ENCODE assay signal across 7 cellular contexts in the genomic region with DNA sequence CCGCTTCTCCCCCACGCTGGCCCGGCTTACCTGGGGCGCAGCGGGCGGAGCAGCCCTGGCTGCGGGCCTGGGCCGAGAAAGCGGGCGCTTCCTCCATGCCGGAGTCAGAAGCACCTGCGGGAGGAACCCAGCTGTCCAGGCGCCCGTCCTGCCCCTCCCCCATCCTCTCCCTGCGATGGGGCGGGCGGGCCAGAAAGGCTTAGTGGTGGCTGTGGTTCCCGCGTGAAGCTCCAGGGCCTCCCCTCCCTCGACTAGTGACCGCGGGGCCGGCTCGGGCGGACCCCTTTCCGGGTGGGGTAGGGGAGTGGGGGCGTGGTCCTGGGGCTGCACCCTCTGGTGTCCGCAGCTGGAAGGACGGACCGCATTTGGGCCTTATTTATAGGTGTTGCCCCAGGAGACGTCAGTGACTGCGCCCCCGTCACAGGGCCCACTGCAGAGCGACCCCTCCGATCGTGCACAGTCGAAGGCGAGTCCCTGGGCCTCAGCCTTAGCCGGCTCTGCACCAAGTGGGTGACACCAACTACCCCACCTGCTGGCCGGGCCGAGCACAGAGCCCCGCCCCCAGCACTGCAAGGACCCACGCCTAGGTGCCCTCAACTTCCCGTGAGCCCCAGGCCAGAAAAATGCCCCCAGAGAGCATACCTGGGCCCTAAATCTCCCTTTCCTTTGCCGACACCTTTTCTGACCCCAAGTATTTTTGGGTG.
DNase-seq lines count a peak whose midpoint lies in the region; ATAC-seq, FAIRE-seq and TF ChIP-seq lines count a peak whose summit lies in the region.
"Not testable (repeated sequence)": the region's sequence is repeated elsewhere in the genome, so short reads cannot be mapped to it uniquely, and the experiment has no call there.

No MANE protein-coding gene starts in this region.

- ATAC-seq in HCT116: peak; percentile 41
- ATAC-seq in activated naive CD8-positive, alpha-beta T cell treated with anti-CD3 and anti-CD28 coated beads, Interleukin-2, amount 10 ng/mL, durations not matched to agents 7 days and 5 days (ENCODE audit: low read depth): peak; percentile 13

- H3K4me3 ChIP-seq in HCT116 (replicated peaks in 1 of 2; ENCODE audit: low read depth in 1 of 2, low read length in 2 of 2); kidney (ENCODE audit: low read length in 2 of 2); osteoblast (ENCODE audit: insufficient read depth, low read length): not testable (repeated sequence)
- peak overlapping the region; percentile 40 for H3K4me3 ChIP-seq in OCI-LY7 (ENCODE audit: low read depth, low read length, poor library complexity, severe bottlenecking)
- peak overlapping the region; percentile 9 for H3K4me3 ChIP-seq in suprapubic skin

- CTCF ChIA-PET in HCT116 (lab: Charles Lee); OCI-LY7 (lab: Charles Lee; ENCODE audit: unreplicated experiment): not testable (repeated sequence)

- not testable (repeated sequence) for TF ChIP-seq CTCF in CD14-positive monocyte (IDR thresholded peaks at IDR 0.05); kidney (IDR thresholded peaks at IDR 0.05; ENCODE audit: borderline replicate concordance, extremely low read depth, insufficient read depth); osteoblast (IDR thresholded peaks at IDR 0.05; ENCODE audit: extremely low read depth, low read depth, low read length); suprapubic skin (IDR thresholded peaks at IDR 0.05)
- TF ChIP-seq CTCF in HCT116 (IDR thresholded peaks at IDR 0.05 in 2 of 3, conservative IDR thresholded peaks at IDR 0.05 in 1 of 3; ENCODE audit: borderline replicate concordance in 1 of 3, insufficient read depth in 1 of 3, low read depth in 2 of 3, low read length in 2 of 3) (peak in 1 of 3 experiments; percentile 6; a peak in 3 of 6 replicates), OCI-LY7 (conservative IDR thresholded peaks at IDR 0.05; ENCODE audit: low read length) (0 out of 2 replicates have a peak, but pooled peaks have one; percentile 25)

- not testable (repeated sequence) for H3K9me2 ChIP-seq in HCT116 (ENCODE audit: insufficient read depth); OCI-LY7 (ENCODE audit: insufficient read depth, low read length)

- WGBS in suprapubic skin: 64% methylated on average over 5 of the region's 45 CpGs

- H3K4me1 ChIP-seq in HCT116 (ENCODE audit: control insufficient read depth in 1 of 2, insufficient read depth in 2 of 2, low read length in 2 of 2): peaks cover 3 to 11% of the 10 kb centered on the region in 2 experiments; a peak in 2 of 4 replicates
- not testable (repeated sequence) for H3K4me1 ChIP-seq in OCI-LY7 (ENCODE audit: insufficient read depth, low read length, poor library complexity, severe bottlenecking); kidney (ENCODE audit: control insufficient read depth in 1 of 2, insufficient read depth in 1 of 2, low read depth in 1 of 2, low read length in 2 of 2); osteoblast (ENCODE audit: insufficient read depth, low read length); suprapubic skin

- not testable (repeated sequence) for H3K4me3 Mint-ChIP-seq in CD14-positive monocyte; activated naive CD8-positive, alpha-beta T cell treated with anti-CD3 and anti-CD28 coated beads, Interleukin-2, amount 10 ng/mL, durations not matched to agents 7 days and 5 days

- not testable (repeated sequence) for H4K20me1 ChIP-seq in HCT116 (ENCODE audit: insufficient read depth); OCI-LY7 (ENCODE audit: insufficient read depth, low read length); osteoblast (ENCODE audit: insufficient read depth, low read length)

- TF ChIP-seq POLR2A in HCT116 (IDR thresholded peaks at IDR 0.05; ENCODE audit: borderline replicate concordance, extremely low read depth, insufficient read depth, insufficient read length); suprapubic skin (IDR thresholded peaks at IDR 0.05): not testable (repeated sequence)

- TF ChIP-seq EP300 in suprapubic skin (IDR thresholded peaks at IDR 0.05): not testable (repeated sequence)

- peaks cover 16 to 38% (median 26%) of the 10 kb centered on the region in 7 donors for H3K9me3 Mint-ChIP-seq in CD14-positive monocyte
- not testable (repeated sequence) for H3K9me3 Mint-ChIP-seq in activated naive CD8-positive, alpha-beta T cell treated with anti-CD3 and anti-CD28 coated beads, Interleukin-2, amount 10 ng/mL, durations not matched to agents 7 days and 5 days

- intact Hi-C loops in CD14-positive monocyte (cut with micrococcal nuclease); OCI-LY7 (cut with micrococcal nuclease; ENCODE audit: unreplicated experiment); kidney (cut with DNase I): not testable (repeated sequence)
- intact Hi-C loops in HCT116 (cut with micrococcal nuclease): loop anchor here (5.0 kb wide), 1 partner anchor 418 kb away; no protein-coding TSS in a partner anchor

- not testable (repeated sequence) for H3K36me3 ChIP-seq in HCT116 (ENCODE audit: control insufficient read depth in 1 of 2, insufficient read depth in 2 of 2, low read length in 2 of 2); OCI-LY7 (ENCODE audit: insufficient read depth, low read length); kidney (ENCODE audit: control insufficient read depth in 1 of 2, insufficient read depth in 2 of 2, low read length in 2 of 2); osteoblast (ENCODE audit: insufficient read depth, low read length); suprapubic skin

- not testable (repeated sequence) for H3K9me3 ChIP-seq in HCT116 (ENCODE audit: control insufficient read depth in 1 of 2, insufficient read depth in 1 of 2, low read depth in 1 of 2, low read length in 2 of 2); OCI-LY7 (ENCODE audit: low read length); kidney (ENCODE audit: control insufficient read depth in 1 of 2, low read length in 2 of 2); osteoblast (ENCODE audit: low read depth, low read length); suprapubic skin

- DNase-seq in CD14-positive monocyte (ENCODE audit: low spot score): peak; percentile 44
- DNase-seq in HCT116 (ENCODE audit: low read depth, low spot score); OCI-LY7 (ENCODE audit: low spot score); activated naive CD8-positive, alpha-beta T cell treated with anti-CD3 and anti-CD28 coated beads, Interleukin-2, amount 10 ng/mL, durations not matched to agents 7 days and 5 days; suprapubic skin (ENCODE audit: low spot score in 2 of 2): not testable (repeated sequence)
- DNase-seq in kidney: peak; percentile 68
- DNase-seq in osteoblast (ENCODE audit: insufficient read length, low spot score, missing footprints): peak; percentile 68

- H3K9ac ChIP-seq in HCT116 (ENCODE audit: low read length); kidney (ENCODE audit: low read length in 2 of 2): not testable (repeated sequence)

- not testable (repeated sequence) for H3K4me1 Mint-ChIP-seq in CD14-positive monocyte; activated naive CD8-positive, alpha-beta T cell treated with anti-CD3 and anti-CD28 coated beads, Interleukin-2, amount 10 ng/mL, durations not matched to agents 7 days and 5 days

- TF ChIP-seq RAD21 in HCT116 (IDR thresholded peaks at IDR 0.05; ENCODE audit: low read depth): not testable (repeated sequence)

- not testable (repeated sequence) for FAIRE-seq in kidney (lab: Jason Lieb, UNC)

- POLR2A ChIA-PET in HCT116 (lab: Charles Lee); OCI-LY7 (lab: Charles Lee); activated naive CD8-positive, alpha-beta T cell treated with anti-CD3 and anti-CD28 coated beads, Interleukin-2, amount 10 ng/mL, durations not matched to agents 7 days and 5 days (lab: Charles Lee): not testable (repeated sequence)

- RAD21 ChIA-PET in HCT116 (lab: Charles Lee; ENCODE audit: low non-redundant PET in 1 of 2, low total read pairs in 2 of 2, uncharacterized antibody in 2 of 2, unreplicated experiment in 2 of 2): not testable (repeated sequence)

- H3K27me3 Mint-ChIP-seq in CD14-positive monocyte (ENCODE audit: low read depth in 3 of 3); activated naive CD8-positive, alpha-beta T cell treated with anti-CD3 and anti-CD28 coated beads, Interleukin-2, amount 10 ng/mL, durations not matched to agents 7 days and 5 days: not testable (repeated sequence)

- H3K36me3 Mint-ChIP-seq in CD14-positive monocyte; activated naive CD8-positive, alpha-beta T cell treated with anti-CD3 and anti-CD28 coated beads, Interleukin-2, amount 10 ng/mL, durations not matched to agents 7 days and 5 days: not testable (repeated sequence)

- H3K4me2 ChIP-seq in HCT116 (ENCODE audit: low read length); osteoblast (ENCODE audit: insufficient read depth, low read length): not testable (repeated sequence)
- peak overlapping the region; percentile 52; the same call in 1 of the 2 replicates for H3K4me2 ChIP-seq in OCI-LY7 (ENCODE audit: low read length)

- not testable (repeated sequence) for H3K27ac Mint-ChIP-seq in CD14-positive monocyte; activated naive CD8-positive, alpha-beta T cell treated with anti-CD3 and anti-CD28 coated beads, Interleukin-2, amount 10 ng/mL, durations not matched to agents 7 days and 5 days

- H3K79me2 ChIP-seq in HCT116 (ENCODE audit: insufficient read depth, low read length); OCI-LY7 (ENCODE audit: insufficient read depth, low read depth, low read length); osteoblast (ENCODE audit: insufficient read depth, low read length): not testable (repeated sequence)

- H3K27ac ChIP-seq in HCT116 (ENCODE audit: low read depth, low read length); OCI-LY7 (ENCODE audit: low read depth, low read length, poor library complexity, severe bottlenecking); kidney (ENCODE audit: low read depth in 2 of 2, low read length in 2 of 2); osteoblast (ENCODE audit: low read depth, low read length); suprapubic skin: not testable (repeated sequence)

- BruUV-seq in HCT116 (replicated peaks; lab: Mats Ljungman, UMichigan); OCI-LY7 (replicated peaks; lab: Mats Ljungman, UMichigan): not testable (repeated sequence)

- not testable (repeated sequence) for H2AFZ ChIP-seq in HCT116 (ENCODE audit: low read depth, low read length, poor library complexity, severe bottlenecking); OCI-LY7 (ENCODE audit: low read length); osteoblast (ENCODE audit: low read length)

- not testable (repeated sequence) for H3K27me3 ChIP-seq in HCT116 (ENCODE audit: insufficient read depth, low read length); osteoblast (ENCODE audit: insufficient read depth, low read length)
- peaks cover 28% of the 10 kb centered on the region for H3K27me3 ChIP-seq in suprapubic skin
